ENCODE assay signal across 2 cellular contexts in the genomic region with DNA sequence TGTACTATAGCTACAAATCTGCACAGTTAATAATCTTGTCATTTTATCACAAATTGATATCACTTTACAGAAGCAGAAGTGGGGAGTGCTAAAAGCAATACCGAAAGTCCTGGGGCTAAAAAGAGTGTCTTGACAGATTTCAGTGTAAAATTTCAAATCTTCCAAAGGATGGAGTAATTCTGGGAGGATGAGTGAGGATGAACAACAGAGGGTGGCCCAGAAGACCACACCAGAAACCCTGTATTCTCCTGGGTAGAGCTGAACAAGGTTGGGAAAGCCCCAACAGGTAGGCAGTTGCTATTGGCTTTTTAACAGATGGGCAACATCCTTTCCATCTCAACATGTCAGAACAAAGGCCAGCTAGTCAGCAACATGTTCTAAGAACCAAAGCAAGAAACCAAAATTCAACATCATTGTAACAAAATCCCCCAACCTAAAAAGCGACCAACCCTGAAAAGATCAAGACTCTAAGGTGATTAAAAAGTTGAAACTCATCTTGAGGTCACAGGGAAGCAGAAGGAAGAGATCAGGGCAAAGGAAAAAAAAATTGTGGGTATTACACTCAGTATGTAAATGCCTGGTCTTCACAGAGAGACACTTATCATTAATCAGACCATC.
TF ChIP-seq lines count a peak whose summit lies in the region.

No MANE protein-coding gene starts in this region.

TF ChIP-seq in GM12891, 5 proteins besides CTCF, POLR2A, EP300 and RAD21:
- TF ChIP-seq POU2F2 (IDR thresholded peaks at IDR 0.05; ENCODE audit: low read depth, low read length) (no peak), TAF1 (IDR thresholded peaks at IDR 0.05; ENCODE audit: low read depth, low read length) (no peak), SPI1 (IDR thresholded peaks at IDR 0.05; ENCODE audit: low read depth, low read length) (peak; percentile 93), PAX5 (IDR thresholded peaks at IDR 0.05; ENCODE audit: insufficient read depth, low read length, severe bottlenecking) (no peak)

TF ChIP-seq in GM12878, 131 proteins besides CTCF, POLR2A, EP300 and RAD21 (continues in another document):
- TF ChIP-seq TCF3 (IDR thresholded peaks at IDR 0.05; ENCODE audit: borderline replicate concordance, insufficient read depth, low read depth, low read length) = 0 out of 2 replicates have a peak, but pooled peaks have one; percentile 9
- peak; percentile 29; the same call in 1 of the 2 replicates for TF ChIP-seq ATF7 (IDR thresholded peaks at IDR 0.05; ENCODE audit: low read depth)
- no peak for TF ChIP-seq CBX5 (IDR thresholded peaks at IDR 0.05; ENCODE audit: low read depth)
- TF ChIP-seq, protein P1, sequence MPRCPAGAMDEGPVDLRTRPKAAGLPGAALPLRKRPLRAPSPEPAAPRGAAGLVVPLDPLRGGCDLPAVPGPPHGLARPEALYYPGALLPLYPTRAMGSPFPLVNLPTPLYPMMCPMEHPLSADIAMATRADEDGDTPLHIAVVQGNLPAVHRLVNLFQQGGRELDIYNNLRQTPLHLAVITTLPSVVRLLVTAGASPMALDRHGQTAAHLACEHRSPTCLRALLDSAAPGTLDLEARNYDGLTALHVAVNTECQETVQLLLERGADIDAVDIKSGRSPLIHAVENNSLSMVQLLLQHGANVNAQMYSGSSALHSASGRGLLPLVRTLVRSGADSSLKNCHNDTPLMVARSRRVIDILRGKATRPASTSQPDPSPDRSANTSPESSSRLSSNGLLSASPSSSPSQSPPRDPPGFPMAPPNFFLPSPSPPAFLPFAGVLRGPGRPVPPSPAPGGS (IDR thresholded peaks at IDR 0.05; ENCODE audit: borderline replicate concordance, insufficient read depth, low read depth, low read length, poor library complexity, severe bottlenecking) = no peak
- TF ChIP-seq, protein P2, sequence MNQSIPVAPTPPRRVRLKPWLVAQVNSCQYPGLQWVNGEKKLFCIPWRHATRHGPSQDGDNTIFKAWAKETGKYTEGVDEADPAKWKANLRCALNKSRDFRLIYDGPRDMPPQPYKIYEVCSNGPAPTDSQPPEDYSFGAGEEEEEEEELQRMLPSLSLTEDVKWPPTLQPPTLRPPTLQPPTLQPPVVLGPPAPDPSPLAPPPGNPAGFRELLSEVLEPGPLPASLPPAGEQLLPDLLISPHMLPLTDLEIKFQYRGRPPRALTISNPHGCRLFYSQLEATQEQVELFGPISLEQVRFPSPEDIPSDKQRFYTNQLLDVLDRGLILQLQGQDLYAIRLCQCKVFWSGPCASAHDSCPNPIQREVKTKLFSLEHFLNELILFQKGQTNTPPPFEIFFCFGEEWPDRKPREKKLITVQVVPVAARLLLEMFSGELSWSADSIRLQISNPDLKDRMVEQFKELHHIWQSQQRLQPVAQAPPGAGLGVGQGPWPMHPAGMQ (IDR thresholded peaks at IDR 0.05; ENCODE audit: borderline replicate concordance) = no peak
- TF ChIP-seq, protein P3, sequence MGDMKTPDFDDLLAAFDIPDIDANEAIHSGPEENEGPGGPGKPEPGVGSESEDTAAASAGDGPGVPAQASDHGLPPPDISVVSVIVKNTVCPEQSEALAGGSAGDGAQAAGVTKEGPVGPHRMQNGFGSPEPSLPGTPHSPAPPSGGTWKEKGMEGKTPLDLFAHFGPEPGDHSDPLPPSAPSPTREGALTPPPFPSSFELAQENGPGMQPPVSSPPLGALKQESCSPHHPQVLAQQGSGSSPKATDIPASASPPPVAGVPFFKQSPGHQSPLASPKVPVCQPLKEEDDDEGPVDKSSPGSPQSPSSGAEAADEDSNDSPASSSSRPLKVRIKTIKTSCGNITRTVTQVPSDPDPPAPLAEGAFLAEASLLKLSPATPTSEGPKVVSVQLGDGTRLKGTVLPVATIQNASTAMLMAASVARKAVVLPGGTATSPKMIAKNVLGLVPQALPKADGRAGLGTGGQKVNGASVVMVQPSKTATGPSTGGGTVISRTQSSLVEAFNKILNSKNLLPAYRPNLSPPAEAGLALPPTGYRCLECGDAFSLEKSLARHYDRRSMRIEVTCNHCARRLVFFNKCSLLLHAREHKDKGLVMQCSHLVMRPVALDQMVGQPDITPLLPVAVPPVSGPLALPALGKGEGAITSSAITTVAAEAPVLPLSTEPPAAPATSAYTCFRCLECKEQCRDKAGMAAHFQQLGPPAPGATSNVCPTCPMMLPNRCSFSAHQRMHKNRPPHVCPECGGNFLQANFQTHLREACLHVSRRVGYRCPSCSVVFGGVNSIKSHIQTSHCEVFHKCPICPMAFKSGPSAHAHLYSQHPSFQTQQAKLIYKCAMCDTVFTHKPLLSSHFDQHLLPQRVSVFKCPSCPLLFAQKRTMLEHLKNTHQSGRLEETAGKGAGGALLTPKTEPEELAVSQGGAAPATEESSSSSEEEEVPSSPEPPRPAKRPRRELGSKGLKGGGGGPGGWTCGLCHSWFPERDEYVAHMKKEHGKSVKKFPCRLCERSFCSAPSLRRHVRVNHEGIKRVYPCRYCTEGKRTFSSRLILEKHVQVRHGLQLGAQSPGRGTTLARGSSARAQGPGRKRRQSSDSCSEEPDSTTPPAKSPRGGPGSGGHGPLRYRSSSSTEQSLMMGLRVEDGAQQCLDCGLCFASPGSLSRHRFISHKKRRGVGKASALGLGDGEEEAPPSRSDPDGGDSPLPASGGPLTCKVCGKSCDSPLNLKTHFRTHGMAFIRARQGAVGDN (IDR thresholded peaks at IDR 0.05) = no peak; the same call in 1 of the 2 replicates
- no peak for TF ChIP-seq CREB1 (IDR thresholded peaks at IDR 0.05; ENCODE audit: low read depth)
- TF ChIP-seq, protein P4, sequence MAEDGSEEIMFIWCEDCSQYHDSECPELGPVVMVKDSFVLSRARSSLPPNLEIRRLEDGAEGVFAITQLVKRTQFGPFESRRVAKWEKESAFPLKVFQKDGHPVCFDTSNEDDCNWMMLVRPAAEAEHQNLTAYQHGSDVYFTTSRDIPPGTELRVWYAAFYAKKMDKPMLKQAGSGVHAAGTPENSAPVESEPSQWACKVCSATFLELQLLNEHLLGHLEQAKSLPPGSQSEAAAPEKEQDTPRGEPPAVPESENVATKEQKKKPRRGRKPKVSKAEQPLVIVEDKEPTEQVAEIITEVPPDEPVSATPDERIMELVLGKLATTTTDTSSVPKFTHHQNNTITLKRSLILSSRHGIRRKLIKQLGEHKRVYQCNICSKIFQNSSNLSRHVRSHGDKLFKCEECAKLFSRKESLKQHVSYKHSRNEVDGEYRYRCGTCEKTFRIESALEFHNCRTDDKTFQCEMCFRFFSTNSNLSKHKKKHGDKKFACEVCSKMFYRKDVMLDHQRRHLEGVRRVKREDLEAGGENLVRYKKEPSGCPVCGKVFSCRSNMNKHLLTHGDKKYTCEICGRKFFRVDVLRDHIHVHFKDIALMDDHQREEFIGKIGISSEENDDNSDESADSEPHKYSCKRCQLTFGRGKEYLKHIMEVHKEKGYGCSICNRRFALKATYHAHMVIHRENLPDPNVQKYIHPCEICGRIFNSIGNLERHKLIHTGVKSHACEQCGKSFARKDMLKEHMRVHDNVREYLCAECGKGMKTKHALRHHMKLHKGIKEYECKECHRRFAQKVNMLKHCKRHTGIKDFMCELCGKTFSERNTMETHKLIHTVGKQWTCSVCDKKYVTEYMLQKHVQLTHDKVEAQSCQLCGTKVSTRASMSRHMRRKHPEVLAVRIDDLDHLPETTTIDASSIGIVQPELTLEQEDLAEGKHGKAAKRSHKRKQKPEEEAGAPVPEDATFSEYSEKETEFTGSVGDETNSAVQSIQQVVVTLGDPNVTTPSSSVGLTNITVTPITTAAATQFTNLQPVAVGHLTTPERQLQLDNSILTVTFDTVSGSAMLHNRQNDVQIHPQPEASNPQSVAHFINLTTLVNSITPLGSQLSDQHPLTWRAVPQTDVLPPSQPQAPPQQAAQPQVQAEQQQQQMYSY (CRISPR knock-in tag; IDR thresholded peaks at IDR 0.05) = no peak
- no peak for TF ChIP-seq RB1 (IDR thresholded peaks at IDR 0.05; ENCODE audit: borderline replicate concordance)
- no peak for TF ChIP-seq FOS (IDR thresholded peaks at IDR 0.05; ENCODE audit: borderline replicate concordance, extremely low read depth, insufficient read length)
- no peak for TF ChIP-seq SMAD1 (IDR thresholded peaks at IDR 0.05; ENCODE audit: low read depth, partially characterized antibody)
- TF ChIP-seq BRCA1 (IDR thresholded peaks at IDR 0.05; ENCODE audit: low read depth, low read length) = no peak
- TF ChIP-seq YBX1 (IDR thresholded peaks at IDR 0.05) = no peak
- TF ChIP-seq BCL11A (IDR thresholded peaks at IDR 0.05; ENCODE audit: low read depth, low read length) = peak; percentile 6; the same call in 1 of the 2 replicates
- TF ChIP-seq MEF2B (IDR thresholded peaks at IDR 0.05; ENCODE audit: partially characterized antibody, poor library complexity, severe bottlenecking) = peak; percentile 54
- TF ChIP-seq CEBPB (IDR thresholded peaks at IDR 0.05; ENCODE audit: borderline replicate concordance in 1 of 2, low read depth in 2 of 2, low read length in 2 of 2) = no peak
- TF ChIP-seq MEF2A (IDR thresholded peaks at IDR 0.05; ENCODE audit: insufficient read depth, low read depth, low read length) = no peak
- TF ChIP-seq MXI1 (IDR thresholded peaks at IDR 0.05; ENCODE audit: low read depth, low read length) = no peak
- TF ChIP-seq RFX5 (IDR thresholded peaks at IDR 0.05; ENCODE audit: low read depth, low read length) = no peak
- TF ChIP-seq POU2F2 (IDR thresholded peaks at IDR 0.05; ENCODE audit: borderline replicate concordance, low read depth, low read length) = peak; percentile 23; the same call in 1 of the 3 replicates
- TF ChIP-seq, protein P5, sequence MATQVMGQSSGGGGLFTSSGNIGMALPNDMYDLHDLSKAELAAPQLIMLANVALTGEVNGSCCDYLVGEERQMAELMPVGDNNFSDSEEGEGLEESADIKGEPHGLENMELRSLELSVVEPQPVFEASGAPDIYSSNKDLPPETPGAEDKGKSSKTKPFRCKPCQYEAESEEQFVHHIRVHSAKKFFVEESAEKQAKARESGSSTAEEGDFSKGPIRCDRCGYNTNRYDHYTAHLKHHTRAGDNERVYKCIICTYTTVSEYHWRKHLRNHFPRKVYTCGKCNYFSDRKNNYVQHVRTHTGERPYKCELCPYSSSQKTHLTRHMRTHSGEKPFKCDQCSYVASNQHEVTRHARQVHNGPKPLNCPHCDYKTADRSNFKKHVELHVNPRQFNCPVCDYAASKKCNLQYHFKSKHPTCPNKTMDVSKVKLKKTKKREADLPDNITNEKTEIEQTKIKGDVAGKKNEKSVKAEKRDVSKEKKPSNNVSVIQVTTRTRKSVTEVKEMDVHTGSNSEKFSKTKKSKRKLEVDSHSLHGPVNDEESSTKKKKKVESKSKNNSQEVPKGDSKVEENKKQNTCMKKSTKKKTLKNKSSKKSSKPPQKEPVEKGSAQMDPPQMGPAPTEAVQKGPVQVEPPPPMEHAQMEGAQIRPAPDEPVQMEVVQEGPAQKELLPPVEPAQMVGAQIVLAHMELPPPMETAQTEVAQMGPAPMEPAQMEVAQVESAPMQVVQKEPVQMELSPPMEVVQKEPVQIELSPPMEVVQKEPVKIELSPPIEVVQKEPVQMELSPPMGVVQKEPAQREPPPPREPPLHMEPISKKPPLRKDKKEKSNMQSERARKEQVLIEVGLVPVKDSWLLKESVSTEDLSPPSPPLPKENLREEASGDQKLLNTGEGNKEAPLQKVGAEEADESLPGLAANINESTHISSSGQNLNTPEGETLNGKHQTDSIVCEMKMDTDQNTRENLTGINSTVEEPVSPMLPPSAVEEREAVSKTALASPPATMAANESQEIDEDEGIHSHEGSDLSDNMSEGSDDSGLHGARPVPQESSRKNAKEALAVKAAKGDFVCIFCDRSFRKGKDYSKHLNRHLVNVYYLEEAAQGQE (IDR thresholded peaks at IDR 0.05; ENCODE audit: low read depth, low read length) = no peak
- 0 out of 2 replicates have a peak, but pooled peaks have one; percentile 64 for TF ChIP-seq NBN (IDR thresholded peaks at IDR 0.05)
- TF ChIP-seq PAX8 (IDR thresholded peaks at IDR 0.05) = no peak
- TF ChIP-seq, protein P6, sequence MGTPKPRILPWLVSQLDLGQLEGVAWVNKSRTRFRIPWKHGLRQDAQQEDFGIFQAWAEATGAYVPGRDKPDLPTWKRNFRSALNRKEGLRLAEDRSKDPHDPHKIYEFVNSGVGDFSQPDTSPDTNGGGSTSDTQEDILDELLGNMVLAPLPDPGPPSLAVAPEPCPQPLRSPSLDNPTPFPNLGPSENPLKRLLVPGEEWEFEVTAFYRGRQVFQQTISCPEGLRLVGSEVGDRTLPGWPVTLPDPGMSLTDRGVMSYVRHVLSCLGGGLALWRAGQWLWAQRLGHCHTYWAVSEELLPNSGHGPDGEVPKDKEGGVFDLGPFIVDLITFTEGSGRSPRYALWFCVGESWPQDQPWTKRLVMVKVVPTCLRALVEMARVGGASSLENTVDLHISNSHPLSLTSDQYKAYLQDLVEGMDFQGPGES (IDR thresholded peaks at IDR 0.05) = no peak
- TF ChIP-seq CHD2 (IDR thresholded peaks at IDR 0.05; ENCODE audit: borderline replicate concordance, low read depth, low read length) = no peak
- no peak for TF ChIP-seq RBBP5 (conservative IDR thresholded peaks at IDR 0.05)
- TF ChIP-seq, protein P7, sequence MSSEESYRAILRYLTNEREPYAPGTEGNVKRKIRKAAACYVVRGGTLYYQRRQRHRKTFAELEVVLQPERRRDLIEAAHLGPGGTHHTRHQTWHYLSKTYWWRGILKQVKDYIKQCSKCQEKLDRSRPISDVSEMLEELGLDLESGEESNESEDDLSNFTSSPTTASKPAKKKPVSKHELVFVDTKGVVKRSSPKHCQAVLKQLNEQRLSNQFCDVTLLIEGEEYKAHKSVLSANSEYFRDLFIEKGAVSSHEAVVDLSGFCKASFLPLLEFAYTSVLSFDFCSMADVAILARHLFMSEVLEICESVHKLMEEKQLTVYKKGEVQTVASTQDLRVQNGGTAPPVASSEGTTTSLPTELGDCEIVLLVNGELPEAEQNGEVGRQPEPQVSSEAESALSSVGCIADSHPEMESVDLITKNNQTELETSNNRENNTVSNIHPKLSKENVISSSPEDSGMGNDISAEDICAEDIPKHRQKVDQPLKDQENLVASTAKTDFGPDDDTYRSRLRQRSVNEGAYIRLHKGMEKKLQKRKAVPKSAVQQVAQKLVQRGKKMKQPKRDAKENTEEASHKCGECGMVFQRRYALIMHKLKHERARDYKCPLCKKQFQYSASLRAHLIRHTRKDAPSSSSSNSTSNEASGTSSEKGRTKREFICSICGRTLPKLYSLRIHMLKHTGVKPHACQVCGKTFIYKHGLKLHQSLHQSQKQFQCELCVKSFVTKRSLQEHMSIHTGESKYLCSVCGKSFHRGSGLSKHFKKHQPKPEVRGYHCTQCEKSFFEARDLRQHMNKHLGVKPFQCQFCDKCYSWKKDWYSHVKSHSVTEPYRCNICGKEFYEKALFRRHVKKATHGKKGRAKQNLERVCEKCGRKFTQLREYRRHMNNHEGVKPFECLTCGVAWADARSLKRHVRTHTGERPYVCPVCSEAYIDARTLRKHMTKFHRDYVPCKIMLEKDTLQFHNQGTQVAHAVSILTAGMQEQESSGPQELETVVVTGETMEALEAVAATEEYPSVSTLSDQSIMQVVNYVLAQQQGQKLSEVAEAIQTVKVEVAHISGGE (CRISPR knock-in tag; IDR thresholded peaks at IDR 0.05) = no peak
- TF ChIP-seq PML (IDR thresholded peaks at IDR 0.05; ENCODE audit: low read length) = no peak
- no peak for TF ChIP-seq FOXK2 (IDR thresholded peaks at IDR 0.05)
- TF ChIP-seq JUNB (IDR thresholded peaks at IDR 0.05) = peak; percentile 68
- no peak for TF ChIP-seq EGR1 (IDR thresholded peaks at IDR 0.05; ENCODE audit: borderline replicate concordance in 1 of 2, low read depth in 2 of 2, low read length in 2 of 2)
- TF ChIP-seq LARP7 (IDR thresholded peaks at IDR 0.05) = no peak
- TF ChIP-seq, protein P8, sequence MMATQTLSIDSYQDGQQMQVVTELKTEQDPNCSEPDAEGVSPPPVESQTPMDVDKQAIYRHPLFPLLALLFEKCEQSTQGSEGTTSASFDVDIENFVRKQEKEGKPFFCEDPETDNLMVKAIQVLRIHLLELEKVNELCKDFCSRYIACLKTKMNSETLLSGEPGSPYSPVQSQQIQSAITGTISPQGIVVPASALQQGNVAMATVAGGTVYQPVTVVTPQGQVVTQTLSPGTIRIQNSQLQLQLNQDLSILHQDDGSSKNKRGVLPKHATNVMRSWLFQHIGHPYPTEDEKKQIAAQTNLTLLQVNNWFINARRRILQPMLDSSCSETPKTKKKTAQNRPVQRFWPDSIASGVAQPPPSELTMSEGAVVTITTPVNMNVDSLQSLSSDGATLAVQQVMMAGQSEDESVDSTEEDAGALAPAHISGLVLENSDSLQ (IDR thresholded peaks at IDR 0.05) = peak; percentile 34; the same call in 1 of the 2 replicates
